8 cellular contexts compared by ENCODE assay signal in genomic region chr19:4866595-4867424, GRCh38. TPM values are rescaled to one million over a fixed set of nuclear protein-coding genes. Genes with fewer than 3 reads are reported as not detected.
A peak's percentile ranks its signal among the peaks of the same experiment; 100 is the strongest.
DNase-seq lines count a peak whose midpoint lies in the region; ATAC-seq and TF ChIP-seq lines count a peak whose summit lies in the region.

No MANE protein-coding gene starts in this region.

- peak overlapping the region; percentile 56 for H3K27ac Mint-ChIP-seq in activated B cell treated with CpG ODN at 0.5 μM for 24 hours

- H3K4me1 ChIP-seq in ACC112 (ENCODE audit: control insufficient read depth, insufficient read depth, low read length, unreplicated experiment) (no peaks in the 10 kb centered on the region), colonic mucosa (peaks cover 7% of the 10 kb centered on the region), right lobe of liver (peaks cover 0 to 8% (median 0%) of the 10 kb centered on the region in 4 donors)

- H3K9ac ChIP-seq in colonic mucosa (ENCODE audit: low read depth in 2 of 2, low read length in 2 of 2), result peak overlapping the region; percentile 73 to 88

- peak overlapping the region; percentile 97 for H3K4me3 ChIP-seq in ACC112 (ENCODE audit: low read depth, low read length)
- H3K4me3 ChIP-seq in colonic mucosa, result peak overlapping the region; percentile 65
- peak overlapping the region; percentile 77 to 80 (median 78) for H3K4me3 ChIP-seq in right lobe of liver

- intact Hi-C loops in activated B cell treated with CpG ODN at 0.5 μM for 24 hours (cut with micrococcal nuclease) (loop anchor here (2.0 kb wide), 2 partner anchors 38 to 102 kb away; partner anchors contain the start of gene KDM4B), colonic mucosa (cut with DNase I) (no loop called here), right lobe of liver (cut with DNase I) (no loop called here)

- H3K27ac ChIP-seq in ACC112 (ENCODE audit: low read depth, low read length), result peak overlapping the region; percentile 41
- H3K27ac ChIP-seq in colonic mucosa, result peak overlapping the region; percentile 76
- H3K27ac ChIP-seq in right lobe of liver, result peak overlapping the region; percentile 56 to 73 (median 56)

- ATAC-seq in HG03354 (IDR thresholded peaks at IDR 0.05; ENCODE audit: poor library complexity, severe bottlenecking, unreplicated experiment) (peak; percentile 11), activated B cell treated with CpG ODN at 0.5 μM for 24 hours (ENCODE audit: low read depth) (no peak), right lobe of liver (peak; percentile 15 to 47 (median 24))

- POLR2A ChIA-PET in activated B cell treated with CpG ODN at 0.5 μM for 24 hours (lab: Charles Lee), result interaction anchor here (0.6 to 2.7 kb wide), 10 partner anchors 9 to 164 kb away, joined by 3 to 14 read pairs (median 4); partner anchors contain the start of genes FEM1A, KDM4B and TICAM1

- peaks cover 34% of the 10 kb centered on the region for H3K4me1 Mint-ChIP-seq in activated B cell treated with CpG ODN at 0.5 μM for 24 hours

- TF ChIP-seq CTCF in activated B cell treated with CpG ODN at 0.5 μM for 24 hours (IDR thresholded peaks at IDR 0.05), result no peak
- no peak for TF ChIP-seq CTCF in colonic mucosa (IDR thresholded peaks at IDR 0.05)
- no peak for TF ChIP-seq CTCF in right lobe of liver (IDR thresholded peaks at IDR 0.05)

- CTCF ChIA-PET in activated B cell treated with CpG ODN at 0.5 μM for 24 hours (lab: Charles Lee), result interaction anchor here (0.9 to 4.2 kb wide), 4 partner anchors 45 to 166 kb away, joined by 3 to 25 read pairs (median 12); partner anchors contain the start of gene FEM1A

- no peaks in the 10 kb centered on the region for H3K27me3 Mint-ChIP-seq in activated B cell treated with CpG ODN at 0.5 μM for 24 hours

- H3K9me3 ChIP-seq in colonic mucosa (no peaks in the 10 kb centered on the region), right lobe of liver (no peaks in the 10 kb centered on the region)

- 0% methylated on average over 16 of the region's 22 CpGs for WGBS in right lobe of liver (ENCODE audit: insufficient coverage, low coverage, low lambda C conversion rate, missing lambda C conversion rate)

- DNase-seq in activated B cell treated with CpG ODN at 0.5 μM for 24 hours, result peak; percentile 47
- peak; percentile 69 for DNase-seq in colonic mucosa
- peak; percentile 68 to 78 (median 74) for DNase-seq in right lobe of liver
- DNase-seq in stimulated activated CD8-positive, alpha-beta memory T cell treated with anti-CD3 and anti-CD28 coated beads, Interleukin-4, amount 100 ng/mL, for 48 hours, result peak; percentile 68
- no peak for DNase-seq in foreskin melanocyte
- no peak for DNase-seq in T1000 (lab: John Stamatoyannopoulos, UW)

- no peak for TF ChIP-seq POLR2A in right lobe of liver (IDR thresholded peaks at IDR 0.05)

- H2AFZ ChIP-seq in ACC112 (ENCODE audit: low read length, unreplicated experiment), result peak overlapping the region; percentile 91

- H3K9me3 Mint-ChIP-seq in activated B cell treated with CpG ODN at 0.5 μM for 24 hours, result no peaks in the 10 kb centered on the region

- H3K27me3 ChIP-seq in ACC112 (ENCODE audit: insufficient read depth, low read length) (no peaks in the 10 kb centered on the region), colonic mucosa (no peaks in the 10 kb centered on the region), right lobe of liver (no peaks in the 10 kb centered on the region)

- peaks cover 3% of the 10 kb centered on the region; the same call in 1 of the 2 replicates for H3K36me3 ChIP-seq in ACC112 (ENCODE audit: insufficient read depth, low read length)
- H3K36me3 ChIP-seq in colonic mucosa, result no peaks in the 10 kb centered on the region
- H3K36me3 ChIP-seq in right lobe of liver, result no peaks in the 10 kb centered on the region

- H3K4me3 Mint-ChIP-seq in activated B cell treated with CpG ODN at 0.5 μM for 24 hours, result peak overlapping the region; percentile 85

- peaks cover 3% of the 10 kb centered on the region for H3K36me3 Mint-ChIP-seq in activated B cell treated with CpG ODN at 0.5 μM for 24 hours (ENCODE audit: low read depth)

- H3K79me2 ChIP-seq in ACC112 (ENCODE audit: control insufficient read depth, insufficient read depth, low read length, unreplicated experiment), result peaks cover 34% of the 10 kb centered on the region

RNA-seq across cellular contexts. Expression of gene PLIN3, which starts 0.7 kb away (rescaled TPM):
- total RNA-seq in activated B cell treated with CpG ODN at 0.5 μM for 24 hours, result 28.7 and 29.0 TPM in 2 replicates
- total RNA-seq in colonic mucosa, result 100 to 1,000 TPM; 110 TPM
- 10 to 100 TPM; 10.8 to 53.9 (median 19.6) TPM for total RNA-seq in right lobe of liver

RNA-seq across cellular contexts. Expression of gene TICAM1, which starts 35.3 kb away (rescaled TPM):
- total RNA-seq in activated B cell treated with CpG ODN at 0.5 μM for 24 hours (34.4 and 39.4 TPM in 2 replicates), colonic mucosa (10 to 100 TPM; 14.0 to 27.2 TPM), right lobe of liver (10 to 100 TPM in 1 of 6 experiments, 1 to 10 TPM in 5; 6.9 to 14.6 (median 9.4) TPM)

RNA-seq across cellular contexts. Expression of gene ARRDC5, which starts 35.9 kb away (rescaled TPM):
- total RNA-seq in activated B cell treated with CpG ODN at 0.5 μM for 24 hours, result 4.3 and 5.0 TPM in 2 replicates
- under 1 TPM in 1 of 2 donors, not detected in 1; 0.15 TPM for total RNA-seq in colonic mucosa
- total RNA-seq in right lobe of liver, result under 1 TPM in 3 of 6 experiments, not detected in 3; 0.15 to 0.35 (median 0.17) TPM

RNA-seq across cellular contexts. Expression of gene UHRF1, which starts 42.5 kb away (rescaled TPM):
- total RNA-seq in activated B cell treated with CpG ODN at 0.5 μM for 24 hours, result 6.5 and 7.8 TPM in 2 replicates
- 10 to 100 TPM in 1 of 2 donors, 1 to 10 TPM in 1; 6.3 to 48.5 TPM for total RNA-seq in colonic mucosa
- 1 to 10 TPM in 2 of 6 experiments, under 1 TPM in 4; 0.17 to 3.8 (median 0.82) TPM for total RNA-seq in right lobe of liver

Comparison
In these comparisons a context has a peak if more than half of its experiments do, and no peak if none do; other contexts are left out.
1. DNase-seq: peak in activated B cell treated with CpG ODN at 0.5 μM for 24 hours (single experiment), colonic mucosa (single experiment), right lobe of liver (3 of 3) and stimulated activated CD8-positive, alpha-beta memory T cell treated with anti-CD3 and anti-CD28 coated beads, Interleukin-4, amount 100 ng/mL, for 48 hours (single experiment); none in foreskin melanocyte (single experiment) and T1000 (single experiment).
2. Peak in every context shown above with its lines, with median percentiles within 50 percentile points of each other: H3K27ac ChIP-seq and H3K4me3 ChIP-seq.